Comparison of ENCODE assay signal across 8 cellular contexts in genomic region chr6:31197559-31198305, GRCh38. TPM values are rescaled to one million over a fixed set of nuclear protein-coding genes. Genes with fewer than 3 reads are reported as not detected.
DNase-seq lines count a peak whose midpoint lies in the region; ATAC-seq, FAIRE-seq and TF ChIP-seq lines count a peak whose summit lies in the region.

No MANE protein-coding gene starts in this region.

- H3K4me1 ChIP-seq in A549 = peaks cover 3% of the 10 kb centered on the region
- H3K4me1 ChIP-seq in mammary epithelial cell (ENCODE audit: insufficient read depth, low read length) = peaks cover 10% of the 10 kb centered on the region

- peaks cover 4% of the 10 kb centered on the region for H3K79me2 ChIP-seq in mammary epithelial cell (ENCODE audit: insufficient read depth, low read length)

- TF ChIP-seq RAD21 in A549 (conservative IDR thresholded peaks at IDR 0.05 in 1 of 2, IDR thresholded peaks at IDR 0.05 in 1 of 2) = no peak

- in situ Hi-C loops in mammary epithelial cell (cut with MboI; ENCODE audit: low sequenced_read_pairs in 2 of 2) = loop anchor here (5.0 kb wide), 1 partner anchor 170 kb away; no protein-coding TSS in a partner anchor

- H3K27ac ChIP-seq in A549 (peak overlapping the region; percentile 84 to 96), mammary epithelial cell (ENCODE audit: insufficient read depth, low read depth, low read length) (peak overlapping the region; percentile 87)

- DNase-seq in A549 (ENCODE audit: low read depth in 1 of 2, low spot score in 1 of 2) = peak; percentile 40 to 83
- peak; percentile 78 for DNase-seq in NCI-H2196 treated with DMSO at 0.1 percent for 48 hours (lab: John Stamatoyannopoulos, UW; ENCODE audit: unreplicated experiment)
- DNase-seq in mammary epithelial cell = peak; percentile 82
- peak; percentile 70 for DNase-seq in iris pigment epithelial cell (ENCODE audit: low read depth)
- peak; percentile 85 to 90 for DNase-seq in stimulated activated CD4-positive, alpha-beta T cell treated with anti-CD3 and anti-CD28 coated beads, Interleukin-12 subunit alpha, Interleukin-12 subunit beta, amount 100 ng/mL, for 24 hours (ENCODE audit: low read depth in 2 of 2)

- peak overlapping the region; percentile 80 for H3K4me2 ChIP-seq in A549
- peak overlapping the region; percentile 68 for H3K4me2 ChIP-seq in mammary epithelial cell (ENCODE audit: insufficient read depth, low read depth, low read length)

- ATAC-seq in A549 (peak; percentile 89 to 94), GM18867 (IDR thresholded peaks at IDR 0.05; ENCODE audit: unreplicated experiment) (peak; percentile 71), HG03103 (IDR thresholded peaks at IDR 0.05; ENCODE audit: low read depth, unreplicated experiment) (peak; percentile 53)

- peak overlapping the region; percentile 85 for H2AFZ ChIP-seq in mammary epithelial cell (ENCODE audit: low read depth, low read length)

- TF ChIP-seq POLR2A in A549 (IDR thresholded peaks at IDR 0.05; ENCODE audit: low read length) = peak; percentile 30; the same call in 1 of the 2 replicates

- CTCF ChIA-PET in A549 (lab: Yijun Ruan, JAX) = interaction anchor here (1.2 to 7.5 kb wide), 9 partner anchors 11 to 168 kb away, joined by 3 to 72 read pairs (median 4); partner anchors contain the start of gene PSORS1C2
- CTCF ChIA-PET in mammary epithelial cell (lab: Charles Lee; ENCODE audit: low non-redundant PET) = no interaction called here

- TF ChIP-seq CTCF in A549 (IDR thresholded peaks at IDR 0.05) (no peak), WI38 (IDR thresholded peaks at IDR 0.05; ENCODE audit: low read depth, low read length) (no peak), mammary epithelial cell (conservative IDR thresholded peaks at IDR 0.05 in 1 of 2, IDR thresholded peaks at IDR 0.05 in 1 of 2; ENCODE audit: extremely low read depth in 1 of 2, insufficient read depth in 1 of 2, low read depth in 1 of 2, low read length in 2 of 2) (no peak)

- H3K36me3 ChIP-seq in mammary epithelial cell (ENCODE audit: insufficient read depth, low read length) = no peaks in the 10 kb centered on the region

- dilution Hi-C loops in mammary epithelial cell (cut with HindIII; ENCODE audit: low sequenced_read_pairs) = no loop called here

- FAIRE-seq in A549 (lab: Jason Lieb, UNC) = no peak

- BruUV-seq in mammary epithelial cell (replicated peaks; lab: Mats Ljungman, UMichigan) = no TSS peak

- H3K27me3 ChIP-seq in mammary epithelial cell (ENCODE audit: insufficient read depth, low read length) = no peaks in the 10 kb centered on the region

- H3K9ac ChIP-seq in mammary epithelial cell (ENCODE audit: insufficient read depth, low read length) = peak overlapping the region; percentile 76

- H3K4me3 ChIP-seq in A549 (peak overlapping the region; percentile 68), WI38 (ENCODE audit: low read depth, low read length) (peak overlapping the region; percentile 76), mammary epithelial cell (replicated peaks in 1 of 3; ENCODE audit: insufficient read depth in 1 of 3, low read depth in 2 of 3, low read length in 3 of 3) (peak overlapping the region; percentile 51 to 58 (median 57))

- intact Hi-C loops in mammary epithelial cell (cut with micrococcal nuclease) = loop anchor here (1.0 to 10.0 kb wide), 5 partner anchors 75 to 373 kb away; partner anchors contain the start of gene HLA-C

- H3K9me3 ChIP-seq in A549 (no peaks in the 10 kb centered on the region), mammary epithelial cell (replicated peaks; ENCODE audit: insufficient read depth, low read length) (no peaks in the 10 kb centered on the region)

- 3% methylated on average over 22 of the region's 45 CpGs for WGBS in A549 (ENCODE audit: missing lambda C conversion rate)
- 1% methylated on average over 34 of the region's 45 CpGs for WGBS in mammary epithelial cell (ENCODE audit: low coverage, missing lambda C conversion rate)

- TF ChIP-seq EP300 in A549 (IDR thresholded peaks at IDR 0.05) = no peak

- POLR2A ChIA-PET in A549 (lab: Yijun Ruan, JAX) = interaction anchor here (1.0 kb wide), 1 partner anchor 169 kb away, joined by 5 read pairs; no protein-coding TSS in a partner anchor

- H4K20me1 ChIP-seq in mammary epithelial cell (ENCODE audit: insufficient read depth, low read length) = no peaks in the 10 kb centered on the region

TF ChIP-seq in A549, 52 proteins besides CTCF, POLR2A, EP300 and RAD21 (continues in another document):
- no peak for TF ChIP-seq CHD2 (IDR thresholded peaks at IDR 0.05; ENCODE audit: low read length, partially characterized antibody)
- TF ChIP-seq NPAS2 (CRISPR knock-in tag; IDR thresholded peaks at IDR 0.05; ENCODE audit: borderline replicate concordance) = no peak
- peak; percentile 33; the same call in 1 of the 2 replicates for TF ChIP-seq PHF8 (IDR thresholded peaks at IDR 0.05; ENCODE audit: borderline replicate concordance, low read depth)
- TF ChIP-seq, protein P1, sequence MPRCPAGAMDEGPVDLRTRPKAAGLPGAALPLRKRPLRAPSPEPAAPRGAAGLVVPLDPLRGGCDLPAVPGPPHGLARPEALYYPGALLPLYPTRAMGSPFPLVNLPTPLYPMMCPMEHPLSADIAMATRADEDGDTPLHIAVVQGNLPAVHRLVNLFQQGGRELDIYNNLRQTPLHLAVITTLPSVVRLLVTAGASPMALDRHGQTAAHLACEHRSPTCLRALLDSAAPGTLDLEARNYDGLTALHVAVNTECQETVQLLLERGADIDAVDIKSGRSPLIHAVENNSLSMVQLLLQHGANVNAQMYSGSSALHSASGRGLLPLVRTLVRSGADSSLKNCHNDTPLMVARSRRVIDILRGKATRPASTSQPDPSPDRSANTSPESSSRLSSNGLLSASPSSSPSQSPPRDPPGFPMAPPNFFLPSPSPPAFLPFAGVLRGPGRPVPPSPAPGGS (IDR thresholded peaks at IDR 0.05) = 0 out of 3 replicates have a peak, but pooled peaks have one; percentile 18
- TF ChIP-seq, protein P2, sequence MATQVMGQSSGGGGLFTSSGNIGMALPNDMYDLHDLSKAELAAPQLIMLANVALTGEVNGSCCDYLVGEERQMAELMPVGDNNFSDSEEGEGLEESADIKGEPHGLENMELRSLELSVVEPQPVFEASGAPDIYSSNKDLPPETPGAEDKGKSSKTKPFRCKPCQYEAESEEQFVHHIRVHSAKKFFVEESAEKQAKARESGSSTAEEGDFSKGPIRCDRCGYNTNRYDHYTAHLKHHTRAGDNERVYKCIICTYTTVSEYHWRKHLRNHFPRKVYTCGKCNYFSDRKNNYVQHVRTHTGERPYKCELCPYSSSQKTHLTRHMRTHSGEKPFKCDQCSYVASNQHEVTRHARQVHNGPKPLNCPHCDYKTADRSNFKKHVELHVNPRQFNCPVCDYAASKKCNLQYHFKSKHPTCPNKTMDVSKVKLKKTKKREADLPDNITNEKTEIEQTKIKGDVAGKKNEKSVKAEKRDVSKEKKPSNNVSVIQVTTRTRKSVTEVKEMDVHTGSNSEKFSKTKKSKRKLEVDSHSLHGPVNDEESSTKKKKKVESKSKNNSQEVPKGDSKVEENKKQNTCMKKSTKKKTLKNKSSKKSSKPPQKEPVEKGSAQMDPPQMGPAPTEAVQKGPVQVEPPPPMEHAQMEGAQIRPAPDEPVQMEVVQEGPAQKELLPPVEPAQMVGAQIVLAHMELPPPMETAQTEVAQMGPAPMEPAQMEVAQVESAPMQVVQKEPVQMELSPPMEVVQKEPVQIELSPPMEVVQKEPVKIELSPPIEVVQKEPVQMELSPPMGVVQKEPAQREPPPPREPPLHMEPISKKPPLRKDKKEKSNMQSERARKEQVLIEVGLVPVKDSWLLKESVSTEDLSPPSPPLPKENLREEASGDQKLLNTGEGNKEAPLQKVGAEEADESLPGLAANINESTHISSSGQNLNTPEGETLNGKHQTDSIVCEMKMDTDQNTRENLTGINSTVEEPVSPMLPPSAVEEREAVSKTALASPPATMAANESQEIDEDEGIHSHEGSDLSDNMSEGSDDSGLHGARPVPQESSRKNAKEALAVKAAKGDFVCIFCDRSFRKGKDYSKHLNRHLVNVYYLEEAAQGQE (IDR thresholded peaks at IDR 0.05) = no peak
- TF ChIP-seq ZFP36 (IDR thresholded peaks at IDR 0.05; ENCODE audit: borderline replicate concordance, partially characterized antibody) = no peak
- no peak for TF ChIP-seq RFX5 (IDR thresholded peaks at IDR 0.05)
- no peak for TF ChIP-seq EHF (CRISPR knock-in tag; IDR thresholded peaks at IDR 0.05)

RNA-seq across cellular contexts. Expression of gene POU5F1, which starts 27.2 kb away (rescaled TPM):
- polyA plus RNA-seq in A549 (2011; rRNA removed) (2.7 and 3.9 TPM in 2 replicates), A549 (2017; fragmentation: RNase III; extraction: RNeasy Plus Mini Kit Qiagen cat#74134 plus additional on column Dnase treatment) (2.7 to 3.5 TPM (median 2.8 TPM) in 3 replicates), mammary epithelial cell (2.6 TPM)
- polyA plus RNA-seq in A549 (2012; cell fraction: cytosol; rRNA removed) = 2.4 and 3.0 TPM in 2 replicates
- 20.8 and 22.8 TPM in 2 replicates for polyA plus RNA-seq in A549 (2012; cell fraction: nucleus; rRNA removed)
- polyA minus RNA-seq in A549 (2011; rRNA and poly(A)+ RNA removed) = 0.39 and 1.3 TPM in 2 replicates
- 1 to 10 TPM; 1.0 to 3.6 TPM for total RNA-seq in mammary epithelial cell
- polyA minus RNA-seq in mammary epithelial cell = 1.3 TPM

RNA-seq across cellular contexts. Expression of gene TCF19, which starts 39.3 kb away (rescaled TPM):
- polyA plus RNA-seq in A549 (2011; rRNA removed) = 6.4 and 7.4 TPM in 2 replicates
- 11.7 and 13.1 TPM in 2 replicates for polyA plus RNA-seq in A549 (2012; cell fraction: cytosol; rRNA removed)
- polyA plus RNA-seq in A549 (2012; cell fraction: nucleus; rRNA removed) = 14.1 and 15.0 TPM in 2 replicates
- 10.1 to 11.2 TPM (median 10.8 TPM) in 3 replicates for polyA plus RNA-seq in A549 (2017; fragmentation: RNase III; extraction: RNeasy Plus Mini Kit Qiagen cat#74134 plus additional on column Dnase treatment)
- polyA minus RNA-seq in A549 (2011; rRNA and poly(A)+ RNA removed) = 4.9 and 5.7 TPM in 2 replicates
- total RNA-seq in mammary epithelial cell = 10 to 100 TPM in 1 of 2 donors, 1 to 10 TPM in 1; 5.5 to 29.7 TPM
- polyA plus RNA-seq in mammary epithelial cell = 25.9 TPM
- 35.6 TPM for polyA minus RNA-seq in mammary epithelial cell

RNA-seq across cellular contexts. Expression of gene CCHCR1, which starts 40.1 kb away (rescaled TPM):
- polyA plus RNA-seq in A549 (2011; rRNA removed) = 7.4 and 8.6 TPM in 2 replicates
- 12.1 and 13.5 TPM in 2 replicates for polyA plus RNA-seq in A549 (2012; cell fraction: cytosol; rRNA removed)
- polyA plus RNA-seq in A549 (2012; cell fraction: nucleus; rRNA removed) = 27.5 and 31.1 TPM in 2 replicates
- 15.2 to 15.3 TPM (median 15.3 TPM) in 3 replicates for polyA plus RNA-seq in A549 (2017; fragmentation: RNase III; extraction: RNeasy Plus Mini Kit Qiagen cat#74134 plus additional on column Dnase treatment)
- 7.3 and 8.6 TPM in 2 replicates for polyA minus RNA-seq in A549 (2011; rRNA and poly(A)+ RNA removed)
- 10 to 100 TPM; 12.8 to 24.0 TPM for total RNA-seq in mammary epithelial cell
- 15.0 TPM for polyA plus RNA-seq in mammary epithelial cell
- polyA minus RNA-seq in mammary epithelial cell = 15.7 TPM

RNA-seq across cellular contexts. Expression of gene PSORS1C2, which starts 58.9 kb away (rescaled TPM):
- polyA plus RNA-seq in A549 (2011; rRNA removed) (not detected in 2 replicates), A549 (2017; fragmentation: RNase III; extraction: RNeasy Plus Mini Kit Qiagen cat#74134 plus additional on column Dnase treatment) (0.08 TPM in 1 of 3 replicates, not detected in the others), mammary epithelial cell (not detected)
- polyA plus RNA-seq in A549 (2012; cell fraction: cytosol; rRNA removed) = not detected in 2 replicates
- polyA plus RNA-seq in A549 (2012; cell fraction: nucleus; rRNA removed) = 0.05 TPM in 1 of 2 replicates, not detected in the other
- polyA minus RNA-seq in A549 (2011; rRNA and poly(A)+ RNA removed) = not detected in 2 replicates
- not detected for total RNA-seq in mammary epithelial cell
- polyA minus RNA-seq in mammary epithelial cell = not detected

Comparison
In these comparisons a context has a peak if more than half of its experiments do, and no peak if none do; other contexts are left out.
1. Peak in every context shown above with its lines: DNase-seq, ATAC-seq, H3K4me3 ChIP-seq and H3K27ac ChIP-seq.